In the genomic region with DNA sequence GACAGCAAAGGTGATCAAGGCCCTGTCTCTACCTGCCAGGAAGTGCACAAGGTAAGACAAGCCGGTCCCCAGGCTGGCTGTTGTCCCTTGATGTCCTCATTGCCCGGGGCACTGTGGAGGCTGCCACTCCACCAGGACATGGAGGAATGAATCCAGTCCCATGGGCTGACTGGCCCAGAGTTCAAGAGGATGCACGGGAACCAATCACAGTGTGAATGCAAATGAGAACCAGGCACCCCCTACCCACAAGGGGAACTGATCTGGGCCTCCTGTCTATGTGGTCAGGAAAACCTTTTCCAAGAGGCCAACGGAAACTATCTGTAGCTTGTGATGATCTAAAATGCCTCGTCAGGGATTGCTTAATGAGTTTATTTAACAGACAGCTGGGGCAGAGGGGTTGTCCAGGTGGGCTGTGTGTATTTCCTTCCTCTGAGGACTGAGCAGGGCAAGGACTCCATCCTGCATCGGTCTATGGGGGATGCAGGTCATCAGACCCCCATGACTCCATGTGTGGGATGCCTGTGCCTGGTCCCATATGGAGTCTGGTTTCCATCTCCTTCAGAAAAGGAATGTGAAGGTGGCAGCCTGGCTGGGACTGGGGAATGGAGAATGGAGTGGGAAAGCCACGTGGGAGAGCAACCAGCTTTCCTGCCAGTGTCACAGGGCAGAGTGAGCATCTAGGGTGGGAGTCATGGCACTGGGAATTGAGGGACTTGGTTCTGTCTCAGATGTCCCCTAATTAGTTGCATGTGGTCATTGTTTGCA, we compare ENCODE assay signal across 1 cellular context.
TF ChIP-seq lines count a peak whose summit lies in the region.

No MANE protein-coding gene starts in this region.

TF ChIP-seq in HepG2, 621 proteins besides CTCF, POLR2A, EP300 and RAD21 (continued from another document):
- TF ChIP-seq, protein P1, sequence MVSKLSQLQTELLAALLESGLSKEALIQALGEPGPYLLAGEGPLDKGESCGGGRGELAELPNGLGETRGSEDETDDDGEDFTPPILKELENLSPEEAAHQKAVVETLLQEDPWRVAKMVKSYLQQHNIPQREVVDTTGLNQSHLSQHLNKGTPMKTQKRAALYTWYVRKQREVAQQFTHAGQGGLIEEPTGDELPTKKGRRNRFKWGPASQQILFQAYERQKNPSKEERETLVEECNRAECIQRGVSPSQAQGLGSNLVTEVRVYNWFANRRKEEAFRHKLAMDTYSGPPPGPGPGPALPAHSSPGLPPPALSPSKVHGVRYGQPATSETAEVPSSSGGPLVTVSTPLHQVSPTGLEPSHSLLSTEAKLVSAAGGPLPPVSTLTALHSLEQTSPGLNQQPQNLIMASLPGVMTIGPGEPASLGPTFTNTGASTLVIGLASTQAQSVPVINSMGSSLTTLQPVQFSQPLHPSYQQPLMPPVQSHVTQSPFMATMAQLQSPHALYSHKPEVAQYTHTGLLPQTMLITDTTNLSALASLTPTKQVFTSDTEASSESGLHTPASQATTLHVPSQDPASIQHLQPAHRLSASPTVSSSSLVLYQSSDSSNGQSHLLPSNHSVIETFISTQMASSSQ (IDR thresholded peaks at IDR 0.05; ENCODE audit: low read depth) = no peak
- TF ChIP-seq, protein P1 (CRISPR knock-in tag; IDR thresholded peaks at IDR 0.05; ENCODE audit: borderline replicate concordance) = no peak
- TF ChIP-seq SRSF4 (IDR thresholded peaks at IDR 0.05; ENCODE audit: low read depth, low read length, poor library complexity, severe bottlenecking) (no peak), ZNF572 (CRISPR knock-in tag; IDR thresholded peaks at IDR 0.05) (no peak), ZSCAN29 (CRISPR knock-in tag; conservative IDR thresholded peaks at IDR 0.05) (no peak), SKI (IDR thresholded peaks at IDR 0.05; ENCODE audit: partially characterized antibody) (no peak), FOXA3 (CRISPR knock-in tag; IDR thresholded peaks at IDR 0.05) (no peak), ZNF34 (CRISPR knock-in tag; IDR thresholded peaks at IDR 0.05; ENCODE audit: borderline replicate concordance) (no peak), ZNF160 (CRISPR knock-in tag; IDR thresholded peaks at IDR 0.05) (no peak)
- TF ChIP-seq, protein P2, sequence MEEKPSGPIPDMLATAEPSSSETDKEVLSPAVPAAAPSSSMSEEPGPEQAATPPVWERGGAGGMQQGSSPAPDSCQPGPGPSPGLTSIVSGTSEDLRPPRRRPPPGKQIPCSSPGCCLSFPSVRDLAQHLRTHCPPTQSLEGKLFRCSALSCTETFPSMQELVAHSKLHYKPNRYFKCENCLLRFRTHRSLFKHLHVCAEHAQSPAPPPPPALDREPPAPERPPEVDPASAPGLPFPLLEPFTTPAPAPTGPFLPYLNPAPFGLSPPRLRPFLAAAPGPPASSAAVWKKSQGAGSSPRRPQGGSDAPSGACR (CRISPR knock-in tag; IDR thresholded peaks at IDR 0.05) = no peak
- TF ChIP-seq, protein P3, sequence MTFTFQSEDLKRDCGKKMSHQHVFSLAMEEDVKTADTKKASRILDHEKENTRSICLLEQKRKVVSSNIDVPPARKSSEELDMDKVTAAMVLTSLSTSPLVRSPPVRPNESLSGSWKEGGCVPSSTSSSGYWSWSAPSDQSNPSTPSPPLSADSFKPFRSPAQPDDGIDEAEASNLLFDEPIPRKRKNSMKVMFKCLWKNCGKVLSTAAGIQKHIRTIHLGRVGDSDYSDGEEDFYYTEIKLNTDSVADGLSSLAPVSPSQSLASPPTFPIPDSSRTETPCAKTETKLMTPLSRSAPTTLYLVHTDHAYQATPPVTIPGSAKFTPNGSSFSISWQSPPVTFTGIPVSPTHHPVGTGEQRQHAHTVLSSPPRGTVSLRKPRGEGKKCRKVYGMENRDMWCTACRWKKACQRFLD (CRISPR knock-in tag; IDR thresholded peaks at IDR 0.05; ENCODE audit: borderline replicate concordance) = no peak
